In genomic region chr2:121649652-121650553, GRCh38 we compare ENCODE assay signal across 8 cellular contexts. TPM values are rescaled to one million over a fixed set of nuclear protein-coding genes. Genes with fewer than 3 reads are reported as not detected.
DNase-seq lines count a peak whose midpoint lies in the region; ATAC-seq and TF ChIP-seq lines count a peak whose summit lies in the region.

No MANE protein-coding gene starts in this region.

- no peak for TF ChIP-seq CTCF in WERI-Rb-1 (IDR thresholded peaks at IDR 0.05; ENCODE audit: low read depth, low read length)
- no peak for TF ChIP-seq CTCF in mammary epithelial cell (conservative IDR thresholded peaks at IDR 0.05 in 1 of 2, IDR thresholded peaks at IDR 0.05 in 1 of 2; ENCODE audit: extremely low read depth in 1 of 2, insufficient read depth in 1 of 2, low read depth in 1 of 2, low read length in 2 of 2)

- CTCF ChIA-PET in mammary epithelial cell (lab: Charles Lee; ENCODE audit: low non-redundant PET): no interaction called here

- H3K4me1 ChIP-seq in ACC112 (ENCODE audit: control insufficient read depth, insufficient read depth, low read length, unreplicated experiment) (peaks cover 14% of the 10 kb centered on the region), mammary epithelial cell (ENCODE audit: insufficient read depth, low read length) (peaks cover 16% of the 10 kb centered on the region)

- H3K4me2 ChIP-seq in mammary epithelial cell (ENCODE audit: insufficient read depth, low read depth, low read length): peak overlapping the region; percentile 79

- peak overlapping the region; percentile 90 for H3K27ac ChIP-seq in ACC112 (ENCODE audit: low read depth, low read length)
- H3K27ac ChIP-seq in WERI-Rb-1: peak overlapping the region; percentile 96
- H3K27ac ChIP-seq in mammary epithelial cell (ENCODE audit: insufficient read depth, low read depth, low read length): peak overlapping the region; percentile 86

- intact Hi-C loops in mammary epithelial cell (cut with micrococcal nuclease): loop anchor here (1.0 to 2.0 kb wide), 6 partner anchors 14 to 119 kb away; no protein-coding TSS in a partner anchor

- DNase-seq in NCI-H2196 treated with DMSO at 0.1 percent for 48 hours (lab: John Stamatoyannopoulos, UW; ENCODE audit: unreplicated experiment) (peak; percentile 46), WERI-Rb-1 (peak; percentile 93), mammary epithelial cell (peak; percentile 81), immature natural killer cell (peak; percentile 89 to 92 (median 91)), smooth muscle cell of the brain vasculature (ENCODE audit: low read depth, low spot score) (peak; percentile 90)

- H4K20me1 ChIP-seq in mammary epithelial cell (ENCODE audit: insufficient read depth, low read length): no peaks in the 10 kb centered on the region

- H3K36me3 ChIP-seq in ACC112 (ENCODE audit: insufficient read depth, low read length) (no peaks in the 10 kb centered on the region), WERI-Rb-1 (peaks cover 13% of the 10 kb centered on the region), mammary epithelial cell (ENCODE audit: insufficient read depth, low read length) (no peaks in the 10 kb centered on the region)

- H3K4me3 ChIP-seq in ACC112 (ENCODE audit: low read depth, low read length): peak overlapping the region; percentile 80
- peak overlapping the region; percentile 89 for H3K4me3 ChIP-seq in WERI-Rb-1 (ENCODE audit: low read depth, low read length)
- peak overlapping the region; percentile 42 to 80 (median 67) for H3K4me3 ChIP-seq in mammary epithelial cell (replicated peaks in 1 of 3; ENCODE audit: insufficient read depth in 1 of 3, low read depth in 2 of 3, low read length in 3 of 3)

- H2AFZ ChIP-seq in ACC112 (ENCODE audit: low read length, unreplicated experiment): peak overlapping the region; percentile 82
- H2AFZ ChIP-seq in mammary epithelial cell (ENCODE audit: low read depth, low read length): peak overlapping the region; percentile 87

- peak overlapping the region; percentile 95 for H3K9ac ChIP-seq in mammary epithelial cell (ENCODE audit: insufficient read depth, low read length)

- H3K9me3 ChIP-seq in WERI-Rb-1 (ENCODE audit: severe bottlenecking) (no peaks in the 10 kb centered on the region), mammary epithelial cell (replicated peaks; ENCODE audit: insufficient read depth, low read length) (no peaks in the 10 kb centered on the region)

- H3K4me3 Mint-ChIP-seq in immature natural killer cell: peak overlapping the region; percentile 97 to 100 (median 99)

- H3K27ac Mint-ChIP-seq in immature natural killer cell: peak overlapping the region; percentile 99 to 100 (median 100)

- H3K27me3 Mint-ChIP-seq in immature natural killer cell (ENCODE audit: low read depth in 3 of 3): peaks cover 16 to 25% (median 25%) of the 10 kb centered on the region in 3 donors

- in situ Hi-C loops in mammary epithelial cell (cut with MboI; ENCODE audit: low sequenced_read_pairs in 2 of 2): no loop called here

- dilution Hi-C loops in mammary epithelial cell (cut with HindIII; ENCODE audit: low sequenced_read_pairs): loop anchor here (5.0 kb wide), 2 partner anchors 72 to 73 kb away; no protein-coding TSS in a partner anchor

- WGBS in mammary epithelial cell (ENCODE audit: low coverage, missing lambda C conversion rate): 2% methylated on average over 34 of the region's 51 CpGs

- no peaks in the 10 kb centered on the region for H3K36me3 Mint-ChIP-seq in immature natural killer cell

- ATAC-seq in GM18873 (IDR thresholded peaks at IDR 0.05; ENCODE audit: low FRiP score, unreplicated experiment) (peak; percentile 39), HG03139 (IDR thresholded peaks at IDR 0.05; ENCODE audit: unreplicated experiment) (peak; percentile 41)

- no peaks in the 10 kb centered on the region for H3K9me3 Mint-ChIP-seq in immature natural killer cell

- BruUV-seq in mammary epithelial cell (replicated peaks; lab: Mats Ljungman, UMichigan): TSS peak; percentile 53

- H3K27me3 ChIP-seq in ACC112 (ENCODE audit: insufficient read depth, low read length) (no peaks in the 10 kb centered on the region), WERI-Rb-1 (ENCODE audit: insufficient read depth, low read depth, severe bottlenecking) (no peaks in the 10 kb centered on the region), mammary epithelial cell (ENCODE audit: insufficient read depth, low read length) (no peaks in the 10 kb centered on the region)

- peaks cover 51 to 75% of the 10 kb centered on the region in 2 donors for H3K4me1 Mint-ChIP-seq in immature natural killer cell

- H3K79me2 ChIP-seq in ACC112 (ENCODE audit: control insufficient read depth, insufficient read depth, low read length, unreplicated experiment) (peaks cover 65% of the 10 kb centered on the region), mammary epithelial cell (ENCODE audit: insufficient read depth, low read length) (peaks cover 71% of the 10 kb centered on the region)

RNA-seq across cellular contexts. Expression of gene CLASP1, which starts 0.6 kb away (rescaled TPM):
- 100 to 1,000 TPM; 112 to 248 TPM for total RNA-seq in mammary epithelial cell
- polyA plus RNA-seq in mammary epithelial cell (9.7 TPM), immature natural killer cell (10 to 100 TPM in 2 of 3 donors, 1 to 10 TPM in 1; 7.4 to 46.8 (median 22.0) TPM)
- polyA minus RNA-seq in mammary epithelial cell: 161 TPM

Comparison
In these comparisons a context has a peak if more than half of its experiments do, and no peak if none do; other contexts are left out.
1. Peak in every context shown above with its lines: DNase-seq, ATAC-seq, H3K4me3 ChIP-seq and H3K27ac ChIP-seq.